ENCODE assay signal across 8 cellular contexts in the genomic region with DNA sequence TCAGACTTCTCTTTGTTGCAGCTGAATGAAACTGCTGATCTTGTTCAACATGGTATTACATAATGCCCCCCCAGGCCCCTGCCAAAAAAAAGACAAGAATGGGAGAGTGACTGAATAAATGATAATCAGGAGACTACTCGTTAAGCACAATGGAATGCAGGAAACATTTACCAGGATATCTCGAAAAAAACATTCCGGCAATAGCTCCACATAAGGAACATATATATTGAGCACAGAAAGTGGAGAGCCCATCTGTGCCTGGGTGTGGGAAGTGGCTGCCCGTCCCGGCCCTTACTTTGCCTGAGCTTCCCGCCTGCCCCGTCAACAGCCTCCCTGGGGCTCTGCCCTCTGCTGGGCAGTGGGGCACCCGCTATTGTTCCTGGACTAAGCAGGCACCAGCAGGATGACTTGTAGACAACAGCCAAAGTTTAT. TPM values are rescaled to one million over a fixed set of nuclear protein-coding genes. Genes with fewer than 3 reads are reported as not detected.
A peak's percentile ranks its signal among the peaks of the same experiment; 100 is the strongest.
DNase-seq lines count a peak whose midpoint lies in the region; ATAC-seq and TF ChIP-seq lines count a peak whose summit lies in the region.

No MANE protein-coding gene starts in this region.

- DNase-seq in Right ventricle myocardium inferior (ENCODE audit: missing footprints) (peak; percentile 43), cardiac septum (ENCODE audit: low spot score) (no peak), WTC11 (ENCODE audit: low spot score) (no peak), hepatocyte (ENCODE audit: low spot score) (no peak), aorta (peak in 1 of 2 donors; percentile 81), activated gamma-delta T cell (lab: John Stamatoyannopoulos, UW) (no peak), OCI-M1 (lab: John Stamatoyannopoulos, UW) (no peak)

- H3K9me3 ChIP-seq in hepatocyte (ENCODE audit: low read depth), result no peaks in the 10 kb centered on the region
- H3K9me3 ChIP-seq in aorta (ENCODE audit: control insufficient read depth, low read length), result no peaks in the 10 kb centered on the region

- no peak overlapping the region for H3K4me3 Mint-ChIP-seq in WTC11

- H3K27ac ChIP-seq in hepatocyte (no peak overlapping the region), aorta (ENCODE audit: low read depth in 1 of 2, low read length in 2 of 2) (no peak overlapping the region)

- TF ChIP-seq CTCF in WTC11 (IDR thresholded peaks at IDR 0.05) (no peak), hepatocyte (IDR thresholded peaks at IDR 0.05; ENCODE audit: poor library complexity) (peak; percentile 29)

- H3K27me3 ChIP-seq in hepatocyte (no peaks in the 10 kb centered on the region), aorta (ENCODE audit: control insufficient read depth in 1 of 2, insufficient read depth in 2 of 2, low read length in 1 of 2) (no peaks in the 10 kb centered on the region)

- ATAC-seq in Right ventricle myocardium inferior (peak; percentile 86), WTC11 (peak; percentile 73; the same call in 1 of the 2 replicates), aorta (ENCODE audit: low FRiP score) (peak; percentile 63), GM21447 (IDR thresholded peaks at IDR 0.05; ENCODE audit: unreplicated experiment) (no peak)

- no peaks in the 10 kb centered on the region for H4K20me1 ChIP-seq in hepatocyte (ENCODE audit: insufficient read depth, poor library complexity, severe bottlenecking)

- H3K4me2 ChIP-seq in hepatocyte, result no peak overlapping the region

- no peaks in the 10 kb centered on the region for H3K9me3 Mint-ChIP-seq in WTC11

- no peaks in the 10 kb centered on the region for H3K79me2 ChIP-seq in hepatocyte

- H3K4me1 ChIP-seq in hepatocyte (ENCODE audit: insufficient read depth) (no peaks in the 10 kb centered on the region), aorta (ENCODE audit: control insufficient read depth in 1 of 2, insufficient read depth in 2 of 2, low read length in 2 of 2) (no peaks in the 10 kb centered on the region)

- no peaks in the 10 kb centered on the region for H3K9me2 ChIP-seq in hepatocyte (replicated peaks; ENCODE audit: insufficient read depth)

- H3K36me3 ChIP-seq in hepatocyte (replicated peaks; ENCODE audit: insufficient read depth, low read depth) (no peaks in the 10 kb centered on the region), aorta (ENCODE audit: control insufficient read depth in 1 of 2, insufficient read depth in 2 of 2, low read length in 1 of 2) (no peaks in the 10 kb centered on the region)

- POLR2A ChIA-PET in WTC11 (lab: Charles Lee), result interaction anchor here (1.9 kb wide), 1 partner anchor 13 kb away, joined by 4 read pairs; a partner anchor contains a TSS

- CTCF ChIA-PET in WTC11 (lab: Charles Lee), result interaction anchor here (0.5 to 2.1 kb wide), 12 partner anchors 12 to 394 kb away, joined by 3 to 17 read pairs (median 3); a partner anchor contains a TSS

- no peaks in the 10 kb centered on the region for H3K4me1 Mint-ChIP-seq in WTC11

- WGBS in hepatocyte (ENCODE audit: low lambda C conversion rate, missing lambda C conversion rate), result 76% methylated on average over 8 of the region's 8 CpGs
- WGBS in aorta, 2 donors, result 12 to 21% methylated on average over 8 of the region's 8 CpGs

- no peak overlapping the region; the same call in 1 of the 2 replicates for H3K27ac Mint-ChIP-seq in WTC11

- no peaks in the 10 kb centered on the region for H3K27me3 Mint-ChIP-seq in WTC11 (ENCODE audit: low read depth)

- H3K4me3 ChIP-seq in hepatocyte, result no peak overlapping the region
- H3K4me3 ChIP-seq in aorta (ENCODE audit: low read length in 2 of 2), result no peak overlapping the region

- intact Hi-C loops in Right ventricle myocardium inferior (cut with DNase I) (no loop called here), cardiac septum (cut with DNase I) (loop anchor here (5.0 kb wide), 1 partner anchor 46 kb away; no protein-coding TSS in a partner anchor), aorta (cut with DNase I) (no loop called here)

- peaks cover 23% of the 10 kb centered on the region for H3K36me3 Mint-ChIP-seq in WTC11

- no peak overlapping the region for H2AFZ ChIP-seq in hepatocyte

TF ChIP-seq in WTC11, 78 proteins besides CTCF, POLR2A, EP300 and RAD21 (continues in another document):
- TF ChIP-seq CREB1 (CRISPR knock-in tag; IDR thresholded peaks at IDR 0.05), result no peak
- TF ChIP-seq, protein P1, sequence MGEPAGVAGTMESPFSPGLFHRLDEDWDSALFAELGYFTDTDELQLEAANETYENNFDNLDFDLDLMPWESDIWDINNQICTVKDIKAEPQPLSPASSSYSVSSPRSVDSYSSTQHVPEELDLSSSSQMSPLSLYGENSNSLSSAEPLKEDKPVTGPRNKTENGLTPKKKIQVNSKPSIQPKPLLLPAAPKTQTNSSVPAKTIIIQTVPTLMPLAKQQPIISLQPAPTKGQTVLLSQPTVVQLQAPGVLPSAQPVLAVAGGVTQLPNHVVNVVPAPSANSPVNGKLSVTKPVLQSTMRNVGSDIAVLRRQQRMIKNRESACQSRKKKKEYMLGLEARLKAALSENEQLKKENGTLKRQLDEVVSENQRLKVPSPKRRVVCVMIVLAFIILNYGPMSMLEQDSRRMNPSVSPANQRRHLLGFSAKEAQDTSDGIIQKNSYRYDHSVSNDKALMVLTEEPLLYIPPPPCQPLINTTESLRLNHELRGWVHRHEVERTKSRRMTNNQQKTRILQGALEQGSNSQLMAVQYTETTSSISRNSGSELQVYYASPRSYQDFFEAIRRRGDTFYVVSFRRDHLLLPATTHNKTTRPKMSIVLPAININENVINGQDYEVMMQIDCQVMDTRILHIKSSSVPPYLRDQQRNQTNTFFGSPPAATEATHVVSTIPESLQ (CRISPR knock-in tag; IDR thresholded peaks at IDR 0.05), result no peak
- TF ChIP-seq, protein P2, sequence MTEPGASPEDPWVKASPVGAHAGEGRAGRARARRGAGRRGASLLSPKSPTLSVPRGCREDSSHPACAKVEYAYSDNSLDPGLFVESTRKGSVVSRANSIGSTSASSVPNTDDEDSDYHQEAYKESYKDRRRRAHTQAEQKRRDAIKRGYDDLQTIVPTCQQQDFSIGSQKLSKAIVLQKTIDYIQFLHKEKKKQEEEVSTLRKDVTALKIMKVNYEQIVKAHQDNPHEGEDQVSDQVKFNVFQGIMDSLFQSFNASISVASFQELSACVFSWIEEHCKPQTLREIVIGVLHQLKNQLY (CRISPR knock-in tag; IDR thresholded peaks at IDR 0.05), result no peak
- TF ChIP-seq NR2C2 (CRISPR knock-in tag; IDR thresholded peaks at IDR 0.05), result no peak
- TF ChIP-seq FOXK1 (CRISPR knock-in tag; IDR thresholded peaks at IDR 0.05), result no peak
- TF ChIP-seq TEAD4 (CRISPR knock-in tag; IDR thresholded peaks at IDR 0.05), result no peak
- TF ChIP-seq ZNF317 (CRISPR knock-in tag; IDR thresholded peaks at IDR 0.05; ENCODE audit: borderline replicate concordance, low read depth), result no peak
- TF ChIP-seq, protein P3, sequence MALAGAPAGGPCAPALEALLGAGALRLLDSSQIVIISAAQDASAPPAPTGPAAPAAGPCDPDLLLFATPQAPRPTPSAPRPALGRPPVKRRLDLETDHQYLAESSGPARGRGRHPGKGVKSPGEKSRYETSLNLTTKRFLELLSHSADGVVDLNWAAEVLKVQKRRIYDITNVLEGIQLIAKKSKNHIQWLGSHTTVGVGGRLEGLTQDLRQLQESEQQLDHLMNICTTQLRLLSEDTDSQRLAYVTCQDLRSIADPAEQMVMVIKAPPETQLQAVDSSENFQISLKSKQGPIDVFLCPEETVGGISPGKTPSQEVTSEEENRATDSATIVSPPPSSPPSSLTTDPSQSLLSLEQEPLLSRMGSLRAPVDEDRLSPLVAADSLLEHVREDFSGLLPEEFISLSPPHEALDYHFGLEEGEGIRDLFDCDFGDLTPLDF (CRISPR knock-in tag; IDR thresholded peaks at IDR 0.05), result no peak
- TF ChIP-seq, protein P4, sequence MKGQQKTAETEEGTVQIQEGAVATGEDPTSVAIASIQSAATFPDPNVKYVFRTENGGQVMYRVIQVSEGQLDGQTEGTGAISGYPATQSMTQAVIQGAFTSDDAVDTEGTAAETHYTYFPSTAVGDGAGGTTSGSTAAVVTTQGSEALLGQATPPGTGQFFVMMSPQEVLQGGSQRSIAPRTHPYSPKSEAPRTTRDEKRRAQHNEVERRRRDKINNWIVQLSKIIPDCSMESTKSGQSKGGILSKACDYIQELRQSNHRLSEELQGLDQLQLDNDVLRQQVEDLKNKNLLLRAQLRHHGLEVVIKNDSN (CRISPR knock-in tag; IDR thresholded peaks at IDR 0.05), result no peak
- TF ChIP-seq, protein P5, sequence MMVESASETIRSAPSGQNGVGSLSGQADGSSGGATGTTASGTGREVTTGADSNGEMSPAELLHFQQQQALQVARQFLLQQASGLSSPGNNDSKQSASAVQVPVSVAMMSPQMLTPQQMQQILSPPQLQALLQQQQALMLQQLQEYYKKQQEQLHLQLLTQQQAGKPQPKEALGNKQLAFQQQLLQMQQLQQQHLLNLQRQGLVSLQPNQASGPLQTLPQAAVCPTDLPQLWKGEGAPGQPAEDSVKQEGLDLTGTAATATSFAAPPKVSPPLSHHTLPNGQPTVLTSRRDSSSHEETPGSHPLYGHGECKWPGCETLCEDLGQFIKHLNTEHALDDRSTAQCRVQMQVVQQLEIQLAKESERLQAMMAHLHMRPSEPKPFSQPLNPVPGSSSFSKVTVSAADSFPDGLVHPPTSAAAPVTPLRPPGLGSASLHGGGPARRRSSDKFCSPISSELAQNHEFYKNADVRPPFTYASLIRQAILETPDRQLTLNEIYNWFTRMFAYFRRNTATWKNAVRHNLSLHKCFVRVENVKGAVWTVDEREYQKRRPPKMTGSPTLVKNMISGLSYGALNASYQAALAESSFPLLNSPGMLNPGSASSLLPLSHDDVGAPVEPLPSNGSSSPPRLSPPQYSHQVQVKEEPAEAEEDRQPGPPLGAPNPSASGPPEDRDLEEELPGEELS (CRISPR knock-in tag; IDR thresholded peaks at IDR 0.05), result no peak
- TF ChIP-seq SMAD3 (CRISPR knock-in tag; IDR thresholded peaks at IDR 0.05; ENCODE audit: borderline replicate concordance), result no peak
- TF ChIP-seq ZNF416 (CRISPR knock-in tag; IDR thresholded peaks at IDR 0.05), result no peak
- no peak for TF ChIP-seq ZBTB21 (CRISPR knock-in tag; IDR thresholded peaks at IDR 0.05; ENCODE audit: borderline replicate concordance)
- TF ChIP-seq ZNF138 (CRISPR knock-in tag; conservative IDR thresholded peaks at IDR 0.05), result no peak
- no peak for TF ChIP-seq GABPB1 (CRISPR knock-in tag; IDR thresholded peaks at IDR 0.05)
- no peak for TF ChIP-seq PRRX2 (CRISPR knock-in tag; IDR thresholded peaks at IDR 0.05)
- TF ChIP-seq ZNF396 (CRISPR knock-in tag; IDR thresholded peaks at IDR 0.05; ENCODE audit: borderline replicate concordance), result no peak

RNA-seq across cellular contexts. Expression of a gene that starts 13.4 kb away (rescaled TPM):
- total RNA-seq in Right ventricle myocardium inferior (7.7 TPM), cardiac septum (7.3 TPM), WTC11 (2021) (27.9 to 34.3 TPM (median 28.4 TPM) in 3 replicates), hepatocyte (10.4 and 13.8 TPM in 2 replicates), aorta (10 to 100 TPM; 16.2 to 20.3 TPM)
- polyA plus RNA-seq in hepatocyte (10.4 and 14.5 TPM in 2 replicates), aorta (10 to 100 TPM in 1 of 2 donors, 1 to 10 TPM in 1; 5.8 to 12.2 TPM)

RNA-seq across cellular contexts. Expression of a gene that starts 23.4 kb away (rescaled TPM):
- total RNA-seq in Right ventricle myocardium inferior, result 0.38 TPM
- total RNA-seq in cardiac septum, result 0.46 TPM
- total RNA-seq in WTC11 (2021), result 1.5 to 2.7 TPM (median 2.6 TPM) in 3 replicates
- total RNA-seq in hepatocyte, result 2.1 and 2.4 TPM in 2 replicates
- 5.7 and 7.3 TPM in 2 replicates for polyA plus RNA-seq in hepatocyte
- 1 to 10 TPM in 1 of 2 donors, under 1 TPM in 1; 0.62 to 2.5 TPM for total RNA-seq in aorta
- not detected for polyA plus RNA-seq in aorta
